Comparison of ENCODE assay signal across 19 cellular contexts in the genomic region with DNA sequence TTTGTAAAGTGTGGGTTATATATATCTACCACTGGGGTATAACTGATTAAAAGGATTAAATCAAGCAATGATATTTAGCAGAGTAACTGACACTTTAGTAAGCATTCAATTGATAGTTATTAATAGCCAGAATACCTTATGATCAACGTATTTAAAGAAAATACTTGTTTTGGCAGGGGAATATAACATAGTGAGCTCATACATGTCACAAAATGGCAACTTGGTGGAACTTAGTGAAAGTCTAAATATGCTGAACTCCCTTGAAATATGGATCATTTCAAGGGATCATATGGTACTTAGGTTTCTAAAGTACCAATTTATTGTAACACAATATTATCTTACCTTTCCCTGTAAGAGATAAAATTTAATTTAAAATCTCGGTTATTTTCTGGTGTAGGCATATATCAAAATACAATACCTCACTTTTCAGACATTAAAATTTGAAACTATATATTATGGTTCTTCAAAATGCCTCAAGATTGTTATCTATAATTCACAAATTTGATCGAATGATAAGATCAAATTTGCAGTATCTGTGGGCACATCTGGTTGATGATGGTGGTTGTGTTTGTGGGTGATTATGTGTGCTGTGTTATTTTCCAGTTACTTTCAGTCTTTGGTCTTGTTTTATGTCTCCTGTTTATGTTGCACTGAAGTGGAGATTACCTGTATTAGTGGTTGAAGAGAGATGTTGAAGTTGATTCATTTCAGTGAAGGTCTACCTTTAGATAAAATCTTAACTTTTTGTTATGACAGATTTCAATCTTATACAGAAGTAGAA. TPM values are rescaled to one million over a fixed set of nuclear protein-coding genes. Genes with fewer than 3 reads are reported as not detected.
DNase-seq lines count a peak whose midpoint lies in the region; ATAC-seq, FAIRE-seq and TF ChIP-seq lines count a peak whose summit lies in the region.
"Had no signal": no experiment of that assay in that cellular context is flagged by ENCODE, and none has a peak within 500 bp of the region (broad histone marks: within the 10 kb centered on the region; RNA-seq: fewer than 3 reads in every experiment).

No MANE protein-coding gene starts in this region.

- peak; percentile 31 for TF ChIP-seq POLR2A in endothelial cell of umbilical vein (IDR thresholded peaks at IDR 0.05; ENCODE audit: low read depth, low read length)

- TF ChIP-seq CTCF in WTC11 (IDR thresholded peaks at IDR 0.05) (no peak), endothelial cell of umbilical vein (IDR thresholded peaks at IDR 0.05; ENCODE audit: extremely low read depth in 1 of 2, insufficient read depth in 1 of 2, low read depth in 1 of 2, low read length in 2 of 2) (no peak)

- dilution Hi-C loops in endothelial cell of umbilical vein (cut with MboI; ENCODE audit: extremely low pct_ligation_motif_present, low sequenced_read_pairs), result no loop called here

- CTCF ChIA-PET in WTC11 (lab: Charles Lee) (interaction anchor here (1.0 kb wide), 1 partner anchor 35 kb away, joined by 3 read pairs; no protein-coding TSS in a partner anchor), endothelial cell of umbilical vein (lab: Charles Lee) (interaction anchor here (1.0 kb wide), 1 partner anchor 570 kb away, joined by 3 read pairs; no protein-coding TSS in a partner anchor)

- POLR2A ChIA-PET in WTC11 (lab: Charles Lee) (no interaction called here), endothelial cell of umbilical vein (lab: Charles Lee) (interaction anchor here (3.0 kb wide), 1 partner anchor 35 kb away, joined by 10 read pairs; no protein-coding TSS in a partner anchor)

- H3K27ac ChIP-seq in endothelial cell of umbilical vein (ENCODE audit: insufficient read depth, low read depth, low read length), result no peak overlapping the region
- H3K27ac ChIP-seq: C4-2B had no signal

- no peaks in the 10 kb centered on the region for H3K9me1 ChIP-seq in endothelial cell of umbilical vein (replicated peaks; ENCODE audit: control insufficient read depth, extremely low read depth, insufficient read depth, low read length)

- no peaks in the 10 kb centered on the region; the same call in 1 of the 2 replicates for H3K9me3 Mint-ChIP-seq in WTC11
- no peaks in the 10 kb centered on the region for H3K9me3 Mint-ChIP-seq in stimulated activated naive B cell treated with anti-CD40 and anti-IgM and Interleukin-4, amounts not matched to agents 10 μg/mL and 1 μg/mL and 100 μg/mL, for 72 hours
- H3K9me3 Mint-ChIP-seq: H9 had no signal

- no peak overlapping the region for H3K9ac ChIP-seq in endothelial cell of umbilical vein (replicated peaks; ENCODE audit: extremely low read depth, insufficient read depth, low read length)

- H3K27me3 Mint-ChIP-seq in WTC11 (ENCODE audit: low read depth), result no peaks in the 10 kb centered on the region
- no peaks in the 10 kb centered on the region for H3K27me3 Mint-ChIP-seq in stimulated activated naive B cell treated with anti-CD40 and anti-IgM and Interleukin-4, amounts not matched to agents 10 μg/mL and 1 μg/mL and 100 μg/mL, for 72 hours

- peaks cover 42% of the 10 kb centered on the region for H3K79me2 ChIP-seq in endothelial cell of umbilical vein (ENCODE audit: control insufficient read depth, insufficient read depth, low read length)

- H3K27ac Mint-ChIP-seq in WTC11, result peak overlapping the region; percentile 12
- peak overlapping the region; percentile 3 for H3K27ac Mint-ChIP-seq in stimulated activated naive B cell treated with anti-CD40 and anti-IgM and Interleukin-4, amounts not matched to agents 10 μg/mL and 1 μg/mL and 100 μg/mL, for 72 hours

- peak overlapping the region in 1 of 3 experiments; percentile 15 for H3K4me3 ChIP-seq in endothelial cell of umbilical vein (replicated peaks in 1 of 3; ENCODE audit: insufficient read depth in 1 of 3, low read depth in 1 of 3, low read length in 3 of 3)
- H3K4me3 ChIP-seq: GM12878 had no signal

- H3K27me3 ChIP-seq in endothelial cell of umbilical vein (ENCODE audit: control insufficient read depth in 2 of 2, insufficient read depth in 2 of 2, low read length in 2 of 2), result no peaks in the 10 kb centered on the region

- no peak for DNase-seq in activated CD4-positive, CD25-positive, alpha-beta regulatory T cell (lab: John Stamatoyannopoulos, UW)
- DNase-seq in WTC11 (ENCODE audit: low spot score) (no peak), endothelial cell of umbilical vein (ENCODE audit: low read depth, low spot score) (peak; percentile 17), NCI-H748 (lab: John Stamatoyannopoulos, UW; ENCODE audit: unreplicated experiment) (no peak), Ammon's horn (ENCODE audit: low spot score) (no peak)
- no peak for DNase-seq in stimulated activated naive B cell treated with anti-CD40 and anti-IgM and Interleukin-4, amounts not matched to agents 10 μg/mL and 1 μg/mL and 100 μg/mL, for 72 hours
- DNase-seq in activated CD4-positive, alpha-beta T cell treated with anti-CD3 and anti-CD28 coated beads for 48 hours, result no peak
- DNase-seq: Caco-2; DMS53; H9; NCI-H1436 treated with DMSO at 0.1 percent for 48 hours; NCI-H2081 treated with DMSO at 0.1 percent for 48 hours; NCI-H2227 treated with DMSO at 0.1 percent for 48 hours; NCI-H526; NK-92 treated with Interleukin-12 subunit alpha and Interleukin-12 subunit beta, amount 100 ng/mL, for 24 hours had no signal

- peaks cover 18% of the 10 kb centered on the region for H3K4me1 ChIP-seq in endothelial cell of umbilical vein (ENCODE audit: control insufficient read depth, extremely low read depth, insufficient read depth, low read length)
- H3K4me1 ChIP-seq: Caco-2 had no signal

- no peak for FAIRE-seq in endothelial cell of umbilical vein (lab: Jason Lieb, UNC)
- FAIRE-seq: GM12878, GM18507 had no signal

- no peaks in the 10 kb centered on the region for H3K36me3 ChIP-seq in endothelial cell of umbilical vein (ENCODE audit: control insufficient read depth in 2 of 2, extremely low read depth in 1 of 2, insufficient read depth in 2 of 2, low read length in 2 of 2)

- peak; percentile 44 to 68 for ATAC-seq in activated CD4-positive, CD25-positive, alpha-beta regulatory T cell treated with anti-CD3 and anti-CD28 coated beads, Interleukin-2, amount 50 U/mL, for 24 hours
- ATAC-seq in WTC11, result no peak
- no peak for ATAC-seq in stimulated activated naive B cell treated with anti-CD40 and anti-IgM and Interleukin-4, amounts not matched to agents 10 μg/mL and 1 μg/mL and 100 μg/mL, for 72 hours (replicated peaks)
- ATAC-seq: GM12878 had no signal

- intact Hi-C loops in endothelial cell of umbilical vein (cut with micrococcal nuclease), result no loop called here

- no TSS peak for BruUV-seq in endothelial cell of umbilical vein (replicated peaks; lab: Mats Ljungman, UMichigan)

- peaks cover 4% of the 10 kb centered on the region for H4K20me1 ChIP-seq in endothelial cell of umbilical vein (replicated peaks; ENCODE audit: control insufficient read depth, extremely low read depth, insufficient read depth, low read length)

- no peaks in the 10 kb centered on the region for H3K9me3 ChIP-seq in endothelial cell of umbilical vein (replicated peaks; ENCODE audit: control insufficient read depth, insufficient read depth, low read length)
- H3K9me3 ChIP-seq: Caco-2 had no signal

- H3K36me3 Mint-ChIP-seq in WTC11, result no peaks in the 10 kb centered on the region
- H3K36me3 Mint-ChIP-seq in stimulated activated naive B cell treated with anti-CD40 and anti-IgM and Interleukin-4, amounts not matched to agents 10 μg/mL and 1 μg/mL and 100 μg/mL, for 72 hours, result peaks cover 0 to 8% of the 10 kb centered on the region in 2 donors

- no peak overlapping the region for H3K4me2 ChIP-seq in endothelial cell of umbilical vein (ENCODE audit: insufficient read depth, low read length)

- peaks cover 54% of the 10 kb centered on the region for H3K4me1 Mint-ChIP-seq in WTC11
- H3K4me1 Mint-ChIP-seq in stimulated activated naive B cell treated with anti-CD40 and anti-IgM and Interleukin-4, amounts not matched to agents 10 μg/mL and 1 μg/mL and 100 μg/mL, for 72 hours, result peaks cover 23 to 44% of the 10 kb centered on the region in 2 donors

- no peak overlapping the region for H3K4me3 Mint-ChIP-seq in WTC11
- H3K4me3 Mint-ChIP-seq in stimulated activated naive B cell treated with anti-CD40 and anti-IgM and Interleukin-4, amounts not matched to agents 10 μg/mL and 1 μg/mL and 100 μg/mL, for 72 hours, result no peak overlapping the region
- H3K4me3 Mint-ChIP-seq: H9 had no signal

- no peak overlapping the region for H2AFZ ChIP-seq in endothelial cell of umbilical vein (ENCODE audit: low read depth, low read length)

TF ChIP-seq in WTC11, 78 proteins besides CTCF, POLR2A, EP300 and RAD21 (continues in another document):
- no peak for TF ChIP-seq EMX1 (CRISPR knock-in tag; IDR thresholded peaks at IDR 0.05)
- TF ChIP-seq, protein P1, sequence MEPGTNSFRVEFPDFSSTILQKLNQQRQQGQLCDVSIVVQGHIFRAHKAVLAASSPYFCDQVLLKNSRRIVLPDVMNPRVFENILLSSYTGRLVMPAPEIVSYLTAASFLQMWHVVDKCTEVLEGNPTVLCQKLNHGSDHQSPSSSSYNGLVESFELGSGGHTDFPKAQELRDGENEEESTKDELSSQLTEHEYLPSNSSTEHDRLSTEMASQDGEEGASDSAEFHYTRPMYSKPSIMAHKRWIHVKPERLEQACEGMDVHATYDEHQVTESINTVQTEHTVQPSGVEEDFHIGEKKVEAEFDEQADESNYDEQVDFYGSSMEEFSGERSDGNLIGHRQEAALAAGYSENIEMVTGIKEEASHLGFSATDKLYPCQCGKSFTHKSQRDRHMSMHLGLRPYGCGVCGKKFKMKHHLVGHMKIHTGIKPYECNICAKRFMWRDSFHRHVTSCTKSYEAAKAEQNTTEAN (CRISPR knock-in tag; IDR thresholded peaks at IDR 0.05), result no peak

TF ChIP-seq in endothelial cell of umbilical vein, 7 proteins besides CTCF, POLR2A, EP300 and RAD21:
- TF ChIP-seq JUN (IDR thresholded peaks at IDR 0.05; ENCODE audit: borderline replicate concordance, insufficient read depth, insufficient read length, low read depth) (no peak), GATA2 (IDR thresholded peaks at IDR 0.05; ENCODE audit: insufficient read depth, insufficient read length, low read depth, low read length) (no peak)
TF ChIP-seq in endothelial cell of umbilical vein: peak in this region for 0.

RNA-seq across cellular contexts. Expression of a gene that starts 5.2 kb away (rescaled TPM):
- 20.9 to 25.4 TPM (median 21.9 TPM) in 3 replicates for total RNA-seq in WTC11 (2021)
- 30.7 and 34.1 TPM in 2 replicates for total RNA-seq in endothelial cell of umbilical vein
- polyA plus RNA-seq in endothelial cell of umbilical vein, result 28.0 and 43.2 TPM in 2 replicates
- 47.0 and 47.2 TPM in 2 replicates for polyA plus RNA-seq in endothelial cell of umbilical vein (2011; cell fraction: cytosol; rRNA removed)
- polyA plus RNA-seq in endothelial cell of umbilical vein (2011; cell fraction: nucleus; rRNA removed), result 36.1 and 43.2 TPM in 2 replicates
- 78.0 and 102 TPM in 2 replicates for polyA plus RNA-seq in endothelial cell of umbilical vein (2012)
- polyA minus RNA-seq in endothelial cell of umbilical vein, result 43.3 and 45.7 TPM in 2 replicates
- polyA minus RNA-seq in endothelial cell of umbilical vein (2011; cell fraction: cytosol; rRNA and poly(A)+ RNA removed), result 16.2 TPM
- 58.6 and 65.7 TPM in 2 replicates for polyA minus RNA-seq in endothelial cell of umbilical vein (2011; cell fraction: nucleus; rRNA and poly(A)+ RNA removed)

Comparison
In these comparisons a context has a peak if more than half of its experiments do, and no peak if none do; other contexts are left out.
1. ATAC-seq: peak in activated CD4-positive, CD25-positive, alpha-beta regulatory T cell treated with anti-CD3 and anti-CD28 coated beads, Interleukin-2, amount 50 U/mL, for 24 hours (2 of 2); none in WTC11 (single experiment) and stimulated activated naive B cell treated with anti-CD40 and anti-IgM and Interleukin-4, amounts not matched to agents 10 μg/mL and 1 μg/mL and 100 μg/mL, for 72 hours (0 of 2).